In the genomic region with DNA sequence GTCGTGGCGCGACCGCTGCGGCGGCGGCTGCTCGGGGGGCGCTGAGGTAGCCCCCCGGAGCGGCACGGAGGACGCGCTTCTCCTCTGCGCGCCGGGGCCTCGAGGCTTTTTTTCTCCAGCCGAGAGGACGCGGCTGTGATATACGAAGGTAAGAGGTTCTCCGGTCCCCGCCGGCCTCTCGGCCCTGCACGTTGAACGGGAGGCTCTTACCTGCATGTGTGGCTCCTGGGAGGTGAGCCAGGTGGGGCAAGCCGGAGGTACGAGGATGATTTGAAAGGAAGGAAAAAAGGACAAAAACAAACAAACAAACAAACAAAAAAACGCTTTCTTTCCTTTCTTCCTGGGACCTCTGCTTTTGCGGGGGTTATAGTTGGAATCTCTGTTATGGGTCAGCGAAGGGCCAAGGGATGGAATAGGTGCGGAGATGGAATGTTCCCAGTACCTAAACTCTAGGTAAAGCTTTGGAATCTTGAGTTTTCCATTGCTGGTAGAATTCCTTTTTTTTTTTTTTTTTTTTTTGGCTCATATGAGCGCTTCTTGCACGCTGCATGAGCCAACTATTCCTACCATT, we compare ENCODE assay signal across 8 cellular contexts. TPM values are rescaled to one million over a fixed set of nuclear protein-coding genes. Genes with fewer than 3 reads are reported as not detected.
DNase-seq lines count a peak whose midpoint lies in the region; ATAC-seq, FAIRE-seq and TF ChIP-seq lines count a peak whose summit lies in the region.

No MANE protein-coding gene starts in this region.

- peaks cover 30% of the 10 kb centered on the region for H3K4me1 ChIP-seq in keratinocyte (ENCODE audit: control insufficient read depth, extremely low read depth, insufficient read depth, low read length)

- H3K9me3 ChIP-seq in keratinocyte (ENCODE audit: control insufficient read depth, low read depth, low read length) = no peaks in the 10 kb centered on the region

- TF ChIP-seq CTCF in keratinocyte (optimal IDR thresholded peaks at IDR 0.05 in 1 of 3, IDR thresholded peaks at IDR 0.05 in 1 of 3, conservative IDR thresholded peaks at IDR 0.05 in 1 of 3; ENCODE audit: extremely low read depth in 1 of 3, insufficient read depth in 2 of 3, low read length in 3 of 3) (no peak), D721Med (IDR thresholded peaks at IDR 0.05; ENCODE audit: insufficient read depth, missing control alignments) (no peak)

- H3K4me2 ChIP-seq in keratinocyte (ENCODE audit: control insufficient read depth, extremely low read depth, insufficient read depth, low read depth, low read length) = peak overlapping the region; percentile 98

- H2AFZ ChIP-seq in keratinocyte (ENCODE audit: control insufficient read depth, low read length) = peak overlapping the region; percentile 91

- ATAC-seq in GM21717 (IDR thresholded peaks at IDR 0.05; ENCODE audit: unreplicated experiment) (peak; percentile 18), HG03469 (IDR thresholded peaks at IDR 0.05; ENCODE audit: unreplicated experiment) (no peak)

- peak; percentile 7 for DNase-seq in M059J (ENCODE audit: low read depth)
- no peak for DNase-seq in keratinocyte (ENCODE audit: low read depth, low spot score)
- DNase-seq in stimulated activated CD8-positive, alpha-beta memory T cell treated with anti-CD3 and anti-CD28 coated beads, Interleukin-15, amount 100 ng/mL, for 1 hour (ENCODE audit: low read depth) = peak; percentile 17
- DNase-seq in D721Med (ENCODE audit: insufficient read length, low spot score) = no peak

- FAIRE-seq in keratinocyte (lab: Jason Lieb, UNC) = no peak
- FAIRE-seq in D721Med (lab: Jason Lieb, UNC) = no peak

- H3K79me2 ChIP-seq in keratinocyte (ENCODE audit: control insufficient read depth, insufficient read depth, low read length) = peaks cover 50% of the 10 kb centered on the region

- H3K4me3 ChIP-seq in GM08714 (ENCODE audit: low read length) (peak overlapping the region; percentile 99), keratinocyte (ENCODE audit: control insufficient read depth in 2 of 3, extremely low read depth in 1 of 3, insufficient read depth in 2 of 3, low read depth in 1 of 3, low read length in 3 of 3) (peak overlapping the region; percentile 59 to 85 (median 82))

- H3K36me3 ChIP-seq in keratinocyte (ENCODE audit: control insufficient read depth in 2 of 2, extremely low read depth in 1 of 2, insufficient read depth in 2 of 2, low read length in 2 of 2) = peaks cover 0 to 2% of the 10 kb centered on the region in 2 experiments

- H4K20me1 ChIP-seq in keratinocyte (ENCODE audit: control insufficient read depth, extremely low read depth, insufficient read depth, low read length) = no peaks in the 10 kb centered on the region

- peak overlapping the region; percentile 51 for H3K27ac ChIP-seq in adipose tissue (ENCODE audit: low read depth, low read length)
- peak overlapping the region; percentile 88 for H3K27ac ChIP-seq in keratinocyte (ENCODE audit: control insufficient read depth, insufficient read depth, low read length)

- WGBS in adipose tissue, 3 donors = 1 to 2% (median 1%) methylated on average over 36 of the region's 36 CpGs

- dilution Hi-C loops in keratinocyte (cut with MboI; ENCODE audit: extremely low pct_ligation_motif_present, low sequenced_read_pairs) = no loop called here

- H3K27me3 ChIP-seq in keratinocyte (ENCODE audit: control insufficient read depth, extremely low read depth, insufficient read depth, low read length) = no peaks in the 10 kb centered on the region

- peak overlapping the region; percentile 89 for H3K9ac ChIP-seq in keratinocyte (ENCODE audit: control insufficient read depth, extremely low read depth, insufficient read depth, low read length)

- H3K9me1 ChIP-seq in keratinocyte (ENCODE audit: control insufficient read depth, extremely low read depth, insufficient read depth, low read length) = no peaks in the 10 kb centered on the region

RNA-seq across cellular contexts. Expression of gene PTPN4, which starts 0.6 kb away (rescaled TPM):
- total RNA-seq in M059J (2014; rRNA removed; shearing (Covaris generic)) = 10.1 and 12.9 TPM in 2 replicates
- polyA plus RNA-seq in adipose tissue = 1 to 10 TPM; 3.6 to 7.5 (median 7.2) TPM
- 9.3 to 21.2 TPM (median 20.6 TPM) in 3 replicates for polyA plus RNA-seq in keratinocyte
- polyA plus RNA-seq in keratinocyte (2011; ENCODE audit: low read depth) = 8.2 TPM
- polyA plus RNA-seq in keratinocyte (2011; cell fraction: cytosol; rRNA removed) = 5.5 and 14.6 TPM in 2 replicates
- 12.2 and 15.7 TPM in 2 replicates for polyA plus RNA-seq in keratinocyte (2011; cell fraction: nucleus; rRNA removed)
- polyA plus RNA-seq in keratinocyte (2012; ENCODE audit: low replicate concordance) = 6.2 and 9.8 TPM in 2 replicates
- polyA minus RNA-seq in keratinocyte = 18.9 to 69.3 TPM (median 50.5 TPM) in 3 replicates
- polyA minus RNA-seq in keratinocyte (2011; cell fraction: cytosol; rRNA and poly(A)+ RNA removed) = 8.2 TPM
- 34.7 and 64.0 TPM in 2 replicates for polyA minus RNA-seq in keratinocyte (2011; cell fraction: nucleus; rRNA and poly(A)+ RNA removed)

Comparison
In these comparisons a context has a peak if more than half of its experiments do, and no peak if none do; other contexts are left out.
1. DNase-seq: peak in M059J (single experiment) and stimulated activated CD8-positive, alpha-beta memory T cell treated with anti-CD3 and anti-CD28 coated beads, Interleukin-15, amount 100 ng/mL, for 1 hour (single experiment); none in keratinocyte (single experiment) and D721Med (single experiment).